Comparison of ENCODE assay signal across 32 cellular contexts in the genomic region with DNA sequence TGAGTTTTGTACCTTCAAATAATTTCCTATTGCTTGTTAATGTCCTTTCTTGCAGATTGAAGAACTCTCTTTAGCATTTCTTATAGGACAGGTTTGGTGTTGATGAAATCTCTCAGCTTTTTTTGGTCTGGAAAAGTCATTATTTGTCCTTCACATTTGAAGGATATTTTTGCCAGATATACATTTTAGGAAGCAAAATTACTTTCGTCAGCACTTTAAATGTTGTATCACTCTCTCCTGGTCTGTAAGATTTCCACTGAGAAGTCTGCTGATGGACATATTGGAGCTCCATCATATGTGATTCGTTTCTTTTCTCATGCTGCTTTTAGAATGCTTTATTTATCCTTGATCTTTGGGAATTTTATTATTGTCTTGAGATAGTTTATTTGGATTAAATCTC.
DNase-seq lines count a peak whose midpoint lies in the region; ATAC-seq, FAIRE-seq and TF ChIP-seq lines count a peak whose summit lies in the region.
"Had no signal": no experiment of that assay in that cellular context is flagged by ENCODE, and none has a peak within 500 bp of the region (broad histone marks: within the 10 kb centered on the region; RNA-seq: fewer than 3 reads in every experiment).

No MANE protein-coding gene starts in this region.

- BruUV-seq in HepG2 (replicated peaks; lab: Mats Ljungman, UMichigan) (no TSS peak), IMR-90 (replicated peaks; lab: Mats Ljungman, UMichigan) (no TSS peak)

- H3K27me3 ChIP-seq in HepG2 (ENCODE audit: control insufficient read depth in 1 of 2, insufficient read depth in 2 of 2, low read length in 2 of 2) (no peaks in the 10 kb centered on the region), right lobe of liver (no peaks in the 10 kb centered on the region), IMR-90 (ENCODE audit: control insufficient read depth, insufficient read depth, low read length) (no peaks in the 10 kb centered on the region)
- H3K27me3 ChIP-seq: BE2C; BLaER1; BLaER1 treated with 17β-estradiol and CSF1 and Interleukin-3, amounts not matched to agents 10 nM and 100 nM had no signal

- ATAC-seq in HepG2 (no peak), right lobe of liver (no peak), A549 (no peak), IMR-90 (ENCODE audit: low read depth) (no peak)
- ATAC-seq: CD8-positive, alpha-beta T cell had no signal

- H3K79me1 ChIP-seq in IMR-90 (ENCODE audit: low read depth in 1 of 2, low read length in 2 of 2) = no peaks in the 10 kb centered on the region

- no peak overlapping the region for H3K9ac ChIP-seq in HepG2 (ENCODE audit: insufficient read depth, low read depth, low read length)
- H3K9ac ChIP-seq in IMR-90 (ENCODE audit: low read depth, low read length) = no peak overlapping the region
- no peak overlapping the region for H3K9ac ChIP-seq in kidney (ENCODE audit: low read length in 2 of 2)
- H3K9ac ChIP-seq: BLaER1; BLaER1 treated with 17β-estradiol and CSF1 and Interleukin-3, amounts not matched to agents 10 nM and 100 nM had no signal

- no peak overlapping the region for H3K27ac ChIP-seq in HepG2 (ENCODE audit: extremely low read length, insufficient read depth, low read length)
- H3K27ac ChIP-seq in right lobe of liver = no peak overlapping the region
- no peak overlapping the region for H3K27ac ChIP-seq in A549
- no peak overlapping the region for H3K27ac ChIP-seq in IMR-90 (ENCODE audit: insufficient read depth, low read length)
- no peak overlapping the region for H3K27ac ChIP-seq in kidney (ENCODE audit: low read depth in 2 of 2, low read length in 2 of 2)
- H3K27ac ChIP-seq: 22Rv1; BLaER1; BLaER1 treated with 17β-estradiol and CSF1 and Interleukin-3, amounts not matched to agents 10 nM and 100 nM; C4-2B had no signal

- 2% methylated on average over 2 of the region's 2 CpGs for WGBS in HepG2 (ENCODE audit: low lambda C conversion rate)
- 44% methylated on average over 2 of the region's 2 CpGs for WGBS in right lobe of liver (ENCODE audit: insufficient coverage, low coverage, low lambda C conversion rate, missing lambda C conversion rate)
- 2% methylated on average over 2 of the region's 2 CpGs for WGBS in A549 (ENCODE audit: missing lambda C conversion rate)
- WGBS in IMR-90 (ENCODE audit: extremely low coverage in 2 of 2, insufficient read length in 1 of 2), 2 experiments = no CpG with 5 or more reads among the region's 2 CpGs

- no peak for DNase-seq in HepG2 (ENCODE audit: low spot score)
- no peak for DNase-seq in right lobe of liver
- DNase-seq in A549 (ENCODE audit: low read depth in 1 of 2, low spot score in 1 of 2) = no peak
- no peak for DNase-seq in IMR-90
- no peak for DNase-seq in KG1 (lab: John Stamatoyannopoulos, UW)
- DNase-seq in kidney = no peak
- DNase-seq: 8988T; ACHN; AML-193; BE2C; C1 segment of cervical spinal cord; Caco-2; Calu3; CD4-positive, alpha-beta memory T cell; CD4-positive, alpha-beta T cell; CD4-positive, CD25-positive, alpha-beta regulatory T cell; CD8-positive, alpha-beta memory T cell; CD8-positive, alpha-beta T cell; COR-L47; DMS 273 treated with DMSO at 0.1 percent for 48 hours; DMS153; DMS53; DMS79; DMS79 treated with DMSO at 0.1 percent for 48 hours; DND-41; EL had no signal

- in situ Hi-C loops in HepG2 (cut with HindIII; ENCODE audit: extremely low pct_ligation_motif_present, low pct_unique_long_range_greater_than_20kb) = no loop called here
- in situ Hi-C loops in IMR-90 (cut with MboI; ENCODE audit: low sequenced_read_pairs) = no loop called here

- TF ChIP-seq POLR2A in HepG2 (IDR thresholded peaks at IDR 0.05; ENCODE audit: insufficient read depth in 1 of 2, low read depth in 2 of 2, low read length in 2 of 2) = no peak
- no peak for TF ChIP-seq POLR2A in right lobe of liver (IDR thresholded peaks at IDR 0.05)
- no peak for TF ChIP-seq POLR2A in A549 (IDR thresholded peaks at IDR 0.05; ENCODE audit: low read length)
- TF ChIP-seq POLR2A in IMR-90 (IDR thresholded peaks at IDR 0.05; ENCODE audit: low read depth, low read length) = no peak

- H3K4me2 ChIP-seq in HepG2 (ENCODE audit: low read depth, low read length) = no peak overlapping the region
- H3K4me2 ChIP-seq in A549 = no peak overlapping the region
- no peak overlapping the region for H3K4me2 ChIP-seq in IMR-90 (ENCODE audit: low read depth, low read length)
- H3K4me2 ChIP-seq: BLaER1; BLaER1 treated with 17β-estradiol and CSF1 and Interleukin-3, amounts not matched to agents 10 nM and 100 nM had no signal

- H3K18ac ChIP-seq in IMR-90 (ENCODE audit: low read depth, low read length) = no peak overlapping the region

- H3K4me3 ChIP-seq in HepG2 (replicated peaks in 1 of 3; ENCODE audit: insufficient read depth in 1 of 3, low read depth in 2 of 3, low read length in 3 of 3) (no peak overlapping the region), right lobe of liver (no peak overlapping the region), A549 (no peak overlapping the region), IMR-90 (ENCODE audit: insufficient read depth, low read depth, low read length) (no peak overlapping the region), kidney (ENCODE audit: low read length in 2 of 2) (no peak overlapping the region)
- H3K4me3 ChIP-seq: BLaER1; BLaER1 treated with 17β-estradiol and CSF1 and Interleukin-3, amounts not matched to agents 10 nM and 100 nM had no signal

- no peak overlapping the region for H3K14ac ChIP-seq in IMR-90 (replicated peaks; ENCODE audit: low read depth, low read length)

- H3K9me3 ChIP-seq in HepG2 (ENCODE audit: low read length) (peaks cover 32% of the 10 kb centered on the region), right lobe of liver (no peaks in the 10 kb centered on the region), A549 (no peaks in the 10 kb centered on the region), IMR-90 (ENCODE audit: control insufficient read depth, insufficient read depth, low read length) (peaks cover 2% of the 10 kb centered on the region; the same call in 1 of the 2 replicates), kidney (ENCODE audit: control insufficient read depth in 1 of 2, low read length in 2 of 2) (no peaks in the 10 kb centered on the region)
- H3K9me3 ChIP-seq: BE2C, BLaER1, Caco-2 had no signal

- FAIRE-seq in HepG2 (lab: Jason Lieb, UNC) (no peak), A549 (lab: Jason Lieb, UNC) (no peak), kidney (lab: Jason Lieb, UNC) (no peak)
- FAIRE-seq: A204.1, D721Med had no signal

- H2BK15ac ChIP-seq in IMR-90 (ENCODE audit: low read depth, low read length) = no peak overlapping the region

- H2AK9ac ChIP-seq in IMR-90 (replicated peaks; ENCODE audit: low read depth, low read length, poor library complexity) = no peak overlapping the region

- dilution Hi-C loops in IMR-90 (cut with HindIII; ENCODE audit: low sequenced_read_pairs, unreplicated experiment) = no loop called here

- no peak overlapping the region for H2AK5ac ChIP-seq in IMR-90 (ENCODE audit: low read depth, low read length)

- no peak overlapping the region for H2BK5ac ChIP-seq in IMR-90 (ENCODE audit: low read depth, low read length, poor library complexity, severe bottlenecking)

- no peak overlapping the region for H4K8ac ChIP-seq in IMR-90 (ENCODE audit: low read depth in 2 of 2, low read length in 2 of 2)

- H3K36me3 ChIP-seq in HepG2 (replicated peaks in 1 of 2; ENCODE audit: control insufficient read depth in 1 of 2, insufficient read depth in 2 of 2, low read length in 2 of 2) (no peaks in the 10 kb centered on the region), right lobe of liver (no peaks in the 10 kb centered on the region), IMR-90 (ENCODE audit: control insufficient read depth, insufficient read depth, low read length) (no peaks in the 10 kb centered on the region), kidney (ENCODE audit: control insufficient read depth in 1 of 2, insufficient read depth in 2 of 2, low read length in 2 of 2) (no peaks in the 10 kb centered on the region)
- H3K36me3 ChIP-seq: BE2C; BLaER1; BLaER1 treated with 17β-estradiol and CSF1 and Interleukin-3, amounts not matched to agents 10 nM and 100 nM had no signal

- no peak overlapping the region for H3K4ac ChIP-seq in IMR-90 (ENCODE audit: low read depth, low read length)

- CTCF ChIA-PET in HepG2 (lab: Yijun Ruan, JAX; ENCODE audit: low intra/inter-chr PET ratio, low total read pairs) (no interaction called here), A549 (lab: Yijun Ruan, JAX) (no interaction called here), IMR-90 (lab: Yijun Ruan, JAX) (no interaction called here)

- no peak for TF ChIP-seq RAD21 in HepG2 (CRISPR knock-in tag; IDR thresholded peaks at IDR 0.05)
- no peak for TF ChIP-seq RAD21 in A549 (conservative IDR thresholded peaks at IDR 0.05 in 1 of 2, IDR thresholded peaks at IDR 0.05 in 1 of 2)
- no peak for TF ChIP-seq RAD21 in IMR-90 (IDR thresholded peaks at IDR 0.05; ENCODE audit: low read length)

- H3K56ac ChIP-seq in IMR-90 (ENCODE audit: extremely low read depth, insufficient read depth, low read length) = no peak overlapping the region

- H3K23ac ChIP-seq in IMR-90 (ENCODE audit: low read depth, low read length) = no peak overlapping the region

- intact Hi-C loops in HepG2 (cut with micrococcal nuclease; ENCODE audit: unreplicated experiment) (no loop called here), right lobe of liver (cut with DNase I) (no loop called here), IMR-90 (cut with micrococcal nuclease) (no loop called here), kidney (cut with DNase I) (no loop called here)

- POLR2A ChIA-PET in HepG2 (lab: Yijun Ruan, JAX) = no interaction called here
- POLR2A ChIA-PET in A549 (lab: Yijun Ruan, JAX) = no interaction called here
- POLR2A ChIA-PET in IMR-90 (lab: Charles Lee; ENCODE audit: unreplicated experiment) = no interaction called here

- TF ChIP-seq CTCF in HepG2 (CRISPR knock-in tag; IDR thresholded peaks at IDR 0.05) (no peak), right lobe of liver (IDR thresholded peaks at IDR 0.05) (no peak), A549 (IDR thresholded peaks at IDR 0.05) (no peak), IMR-90 (conservative IDR thresholded peaks at IDR 0.05; ENCODE audit: low read depth, low read length) (no peak), kidney (IDR thresholded peaks at IDR 0.05; ENCODE audit: borderline replicate concordance, extremely low read depth, insufficient read depth) (no peak)

- H3K4me1 ChIP-seq in HepG2 (ENCODE audit: insufficient read depth, low read length) (no peaks in the 10 kb centered on the region), right lobe of liver (no peaks in the 10 kb centered on the region), A549 (no peaks in the 10 kb centered on the region), IMR-90 (ENCODE audit: control insufficient read depth, insufficient read depth, low read length) (no peaks in the 10 kb centered on the region), kidney (ENCODE audit: control insufficient read depth in 1 of 2, insufficient read depth in 1 of 2, low read depth in 1 of 2, low read length in 2 of 2) (no peaks in the 10 kb centered on the region)
- H3K4me1 ChIP-seq: BE2C; BLaER1; BLaER1 treated with 17β-estradiol and CSF1 and Interleukin-3, amounts not matched to agents 10 nM and 100 nM; Caco-2 had no signal

- H2BK120ac ChIP-seq in IMR-90 (ENCODE audit: low read depth, low read length) = no peak overlapping the region

- no peak overlapping the region for H4K91ac ChIP-seq in IMR-90 (ENCODE audit: insufficient read depth, low read depth, low read length)

- H3K9me1 ChIP-seq in IMR-90 (ENCODE audit: insufficient read depth, low read length) = no peaks in the 10 kb centered on the region

- no peak overlapping the region for H2BK20ac ChIP-seq in IMR-90 (ENCODE audit: low read depth, low read length)

- no peaks in the 10 kb centered on the region for H4K20me1 ChIP-seq in HepG2 (ENCODE audit: insufficient read depth, low read length)
- H4K20me1 ChIP-seq in IMR-90 (ENCODE audit: insufficient read depth, low read length) = no peaks in the 10 kb centered on the region
- H4K20me1 ChIP-seq: BLaER1; BLaER1 treated with 17β-estradiol and CSF1 and Interleukin-3, amounts not matched to agents 10 nM and 100 nM had no signal

- H4K5ac ChIP-seq in IMR-90 (ENCODE audit: low read depth, low read length) = no peak overlapping the region

- no peak for TF ChIP-seq EP300 in HepG2 (IDR thresholded peaks at IDR 0.05; ENCODE audit: low read depth in 2 of 2, low read length in 2 of 2)
- TF ChIP-seq EP300 in HepG2 (CRISPR knock-in tag; IDR thresholded peaks at IDR 0.05; ENCODE audit: borderline replicate concordance) = no peak
- no peak for TF ChIP-seq EP300 in A549 (IDR thresholded peaks at IDR 0.05)

- no peaks in the 10 kb centered on the region for H3K79me2 ChIP-seq in HepG2 (ENCODE audit: insufficient read depth, low read length)

- no peak overlapping the region for H2AFZ ChIP-seq in HepG2 (ENCODE audit: low read length)
- no peak overlapping the region for H2AFZ ChIP-seq in IMR-90 (replicated peaks; ENCODE audit: low read length, poor library complexity)
